18 cellular contexts compared by ENCODE assay signal in the genomic region with DNA sequence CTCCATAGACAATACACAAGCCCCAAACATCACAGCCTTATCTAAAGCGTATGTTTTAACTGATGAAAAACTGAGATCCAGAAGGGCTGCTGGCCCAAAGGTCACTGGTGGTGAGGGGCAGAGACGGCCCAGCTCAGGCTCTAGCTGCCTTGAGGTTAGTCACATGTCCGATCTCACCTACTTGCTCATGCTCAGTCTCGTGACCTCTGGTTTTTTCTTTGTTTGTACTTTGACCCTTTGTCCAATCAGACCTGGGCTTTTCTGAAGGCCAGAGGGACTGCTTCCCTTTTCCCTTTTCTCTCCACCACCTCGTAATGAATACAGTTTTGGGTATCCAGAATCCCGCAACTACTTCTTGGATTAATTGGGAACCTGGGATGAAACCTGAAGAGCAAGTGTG. TPM values are rescaled to one million over a fixed set of nuclear protein-coding genes. Genes with fewer than 3 reads are reported as not detected.
DNase-seq lines count a peak whose midpoint lies in the region; ATAC-seq, FAIRE-seq and TF ChIP-seq lines count a peak whose summit lies in the region.
"Had no signal": no experiment of that assay in that cellular context is flagged by ENCODE, and none has a peak within 500 bp of the region (broad histone marks: within the 10 kb centered on the region; RNA-seq: fewer than 3 reads in every experiment).

No MANE protein-coding gene starts in this region.

- H3K4me1 Mint-ChIP-seq in Caco-2 (ENCODE audit: low read depth, unreplicated experiment) = peaks cover 44% of the 10 kb centered on the region
- H3K4me1 Mint-ChIP-seq in endodermal cell = peaks cover 43% of the 10 kb centered on the region
- H3K4me1 Mint-ChIP-seq: GM23338, IgD-negative memory B cell had no signal

- POLR2A ChIA-PET in Caco-2 (lab: Charles Lee) = no interaction called here

- H3K9me3 ChIP-seq in Caco-2 = no peaks in the 10 kb centered on the region
- H3K9me3 ChIP-seq in OCI-LY3 (ENCODE audit: insufficient read depth, low read length) = no peaks in the 10 kb centered on the region
- H3K9me3 ChIP-seq in endodermal cell (ENCODE audit: control insufficient read depth, low read length) = no peaks in the 10 kb centered on the region
- no peaks in the 10 kb centered on the region for H3K9me3 ChIP-seq in small intestine (ENCODE audit: control insufficient read depth, low read depth)
- no peaks in the 10 kb centered on the region for H3K9me3 ChIP-seq in gastroesophageal sphincter

- no peaks in the 10 kb centered on the region for H4K20me1 ChIP-seq in OCI-LY3 (ENCODE audit: insufficient read depth, low read length)

- DNase-seq in Caco-2 (peak; percentile 41 to 55), endodermal cell (no peak), small intestine (peak; percentile 51), Ammon's horn (ENCODE audit: low spot score) (no peak), NCI-H2196 treated with DMSO at 0.1 percent for 48 hours (lab: John Stamatoyannopoulos, UW; ENCODE audit: unreplicated experiment) (no peak)
- DNase-seq: CD8-positive, alpha-beta T cell; COR-L47; DND-41; GDM1; H9 had no signal

- H3K4me1 ChIP-seq in Caco-2 = peaks cover 53% of the 10 kb centered on the region
- peaks cover 48% of the 10 kb centered on the region for H3K4me1 ChIP-seq in OCI-LY3 (ENCODE audit: low read length)
- peaks cover 24% of the 10 kb centered on the region for H3K4me1 ChIP-seq in endodermal cell (ENCODE audit: control insufficient read depth, insufficient read depth, low read length)
- peaks cover 2 to 5% of the 10 kb centered on the region in 2 donors for H3K4me1 ChIP-seq in small intestine (ENCODE audit: control insufficient read depth in 2 of 2, insufficient read depth in 1 of 2, low read depth in 1 of 2, low read length in 1 of 2)
- H3K4me1 ChIP-seq in gastroesophageal sphincter = peaks cover 0 to 4% (median 0%) of the 10 kb centered on the region in 3 donors

- H3K27me3 ChIP-seq in Caco-2 (replicated peaks; ENCODE audit: control insufficient read depth, insufficient read depth, low read length) (no peaks in the 10 kb centered on the region), OCI-LY3 (ENCODE audit: low read depth, low read length) (no peaks in the 10 kb centered on the region), endodermal cell (ENCODE audit: control insufficient read depth, insufficient read depth, low read length, poor library complexity, severe bottlenecking) (no peaks in the 10 kb centered on the region), small intestine (ENCODE audit: control insufficient read depth in 2 of 2, insufficient read depth in 2 of 2, low read length in 2 of 2) (no peaks in the 10 kb centered on the region), gastroesophageal sphincter (no peaks in the 10 kb centered on the region)

- no peak overlapping the region for H3K4me3 ChIP-seq in Caco-2 (ENCODE audit: low read depth, low read length)
- no peak overlapping the region for H3K4me3 ChIP-seq in OCI-LY3 (ENCODE audit: low read length)
- peak overlapping the region; percentile 7 for H3K4me3 ChIP-seq in endodermal cell (ENCODE audit: low read length)
- H3K4me3 ChIP-seq in small intestine (ENCODE audit: low read depth in 1 of 2, low read length in 2 of 2) = no peak overlapping the region
- H3K4me3 ChIP-seq in gastroesophageal sphincter = no peak overlapping the region
- H3K4me3 ChIP-seq: GM23338 had no signal

- 81 to 85% methylated on average over 4 to 6 of the region's 6 CpGs for WGBS in endodermal cell (ENCODE audit: insufficient coverage in 1 of 2, insufficient read length in 1 of 2), 2 experiments
- WGBS in small intestine, 3 donors = 54 to 81% (median 63%) methylated on average over 6 of the region's 6 CpGs
- WGBS in gastroesophageal sphincter (ENCODE audit: low coverage in 1 of 2), 2 donors = 83 to 86% methylated on average over 4 to 5 of the region's 6 CpGs

- no peak overlapping the region for H3K9ac ChIP-seq in OCI-LY3 (ENCODE audit: low read length)
- no peak overlapping the region for H3K9ac ChIP-seq in endodermal cell (ENCODE audit: extremely low read depth, low read length, poor library complexity, severe bottlenecking)

- no peak for TF ChIP-seq POLR2A in gastroesophageal sphincter (IDR thresholded peaks at IDR 0.05)

- H3K4me3 Mint-ChIP-seq in Caco-2 (ENCODE audit: unreplicated experiment) (no peak overlapping the region), endodermal cell (no peak overlapping the region)
- H3K4me3 Mint-ChIP-seq: CD14-positive monocyte; CD8-positive, alpha-beta T cell; GM23338; H9; IgD-negative memory B cell had no signal

- no peaks in the 10 kb centered on the region for H3K27me3 Mint-ChIP-seq in Caco-2 (ENCODE audit: insufficient read depth, unreplicated experiment)
- H3K27me3 Mint-ChIP-seq in endodermal cell (ENCODE audit: insufficient read depth) = peaks cover 5% of the 10 kb centered on the region
- H3K27me3 Mint-ChIP-seq: IgD-negative memory B cell had no signal

- H2AFZ ChIP-seq in OCI-LY3 (ENCODE audit: low read depth, low read length) = no peak overlapping the region
- H2AFZ ChIP-seq: GM23338 had no signal

- intact Hi-C loops in Caco-2 (cut with micrococcal nuclease; ENCODE audit: unreplicated experiment) = loop anchor here (5.0 kb wide), 1 partner anchor 249 kb away; the partner anchor contains the start of gene BIRC2

- H3K4me2 ChIP-seq in OCI-LY3 (ENCODE audit: low read length) = peak overlapping the region; percentile 40; the same call in 1 of the 2 replicates
- H3K4me2 ChIP-seq: GM23338 had no signal

- H3K27ac Mint-ChIP-seq in Caco-2 (ENCODE audit: unreplicated experiment) = peak overlapping the region; percentile 68
- H3K27ac Mint-ChIP-seq in endodermal cell = no peak overlapping the region
- H3K27ac Mint-ChIP-seq: CD14-positive monocyte; CD8-positive, alpha-beta T cell; GM23338 had no signal

- H3K27ac ChIP-seq in OCI-LY3 (ENCODE audit: low read length) (no peak overlapping the region), endodermal cell (ENCODE audit: low read depth, low read length) (no peak overlapping the region), small intestine (ENCODE audit: low read depth in 1 of 2, low read length in 1 of 2) (peak overlapping the region in 1 of 2 donors; percentile 3), gastroesophageal sphincter (no peak overlapping the region)

- H3K36me3 ChIP-seq in Caco-2 (ENCODE audit: control insufficient read depth, insufficient read depth, low read length) (no peaks in the 10 kb centered on the region), OCI-LY3 (replicated peaks; ENCODE audit: low read depth, low read length) (no peaks in the 10 kb centered on the region), endodermal cell (ENCODE audit: control insufficient read depth, insufficient read depth, low read length) (no peaks in the 10 kb centered on the region), small intestine (ENCODE audit: control insufficient read depth in 2 of 2, insufficient read depth in 2 of 2, low read length in 2 of 2) (no peaks in the 10 kb centered on the region), gastroesophageal sphincter (no peaks in the 10 kb centered on the region)

- no peak for TF ChIP-seq EP300 in gastroesophageal sphincter (IDR thresholded peaks at IDR 0.05)

- CTCF ChIA-PET in Caco-2 (lab: Charles Lee) = interaction anchor here (0.7 to 1.3 kb wide), 2 partner anchors 16 kb away, joined by 4 to 5 read pairs; no protein-coding TSS in a partner anchor

- H3K79me2 ChIP-seq in OCI-LY3 (ENCODE audit: low read length) = no peaks in the 10 kb centered on the region

- BruUV-seq in Caco-2 (replicated peaks; lab: Mats Ljungman, UMichigan) = no TSS peak

- no peak for ATAC-seq in gastroesophageal sphincter
- ATAC-seq in GM19467 (IDR thresholded peaks at IDR 0.05; ENCODE audit: unreplicated experiment) = no peak
- ATAC-seq: CD8-positive, alpha-beta T cell; GM23338 had no signal

- no peak for FAIRE-seq in small intestine (lab: Jason Lieb, UNC)

- TF ChIP-seq CTCF in Caco-2 (IDR thresholded peaks at IDR 0.05; ENCODE audit: insufficient read depth in 1 of 2, low read depth in 1 of 2, low read length in 1 of 2, severe bottlenecking in 1 of 2, unreplicated experiment in 1 of 2) = no peak
- TF ChIP-seq CTCF in OCI-LY3 (IDR thresholded peaks at IDR 0.05; ENCODE audit: low read depth, low read length) = no peak
- TF ChIP-seq CTCF in endodermal cell (conservative IDR thresholded peaks at IDR 0.05) = no peak
- no peak for TF ChIP-seq CTCF in gastroesophageal sphincter (IDR thresholded peaks at IDR 0.05)

- peaks cover 7% of the 10 kb centered on the region for H3K36me3 Mint-ChIP-seq in Caco-2 (ENCODE audit: insufficient read depth, unreplicated experiment)
- no peaks in the 10 kb centered on the region for H3K36me3 Mint-ChIP-seq in endodermal cell (ENCODE audit: low read depth)
- H3K36me3 Mint-ChIP-seq: CD14-positive monocyte; CD8-positive, alpha-beta T cell; IgD-negative memory B cell had no signal

- peaks cover 11% of the 10 kb centered on the region for H3K9me3 Mint-ChIP-seq in Caco-2 (ENCODE audit: unreplicated experiment)
- H3K9me3 Mint-ChIP-seq in endodermal cell = peaks cover 3% of the 10 kb centered on the region
- H3K9me3 Mint-ChIP-seq: CD8-positive, alpha-beta T cell; IgD-negative memory B cell had no signal

RNA-seq across cellular contexts. Expression of gene MMP20, which starts 28.6 kb away (rescaled TPM):
- total RNA-seq in Caco-2 (2022) = not detected in 2 replicates
- not detected for total RNA-seq in endodermal cell
- not detected for polyA plus RNA-seq in endodermal cell (2013, experiment 1 of 2)
- polyA plus RNA-seq in endodermal cell (2013, experiment 2 of 2) = not detected
- polyA plus RNA-seq in small intestine = not detected
- not detected for total RNA-seq in gastroesophageal sphincter
- total RNA-seq: A172; CD8-positive, alpha-beta T cell; GM23338; H9 had no signal
- polyA plus RNA-seq: BJ, CD14-positive monocyte, GM23338, IgD-negative memory B cell had no signal

Comparison
In these comparisons a context has a peak if more than half of its experiments do, and no peak if none do; other contexts are left out.
1. DNase-seq: peak in Caco-2 (2 of 2) and small intestine (single experiment); none in endodermal cell (single experiment), Ammon's horn (single experiment) and NCI-H2196 treated with DMSO at 0.1 percent for 48 hours (single experiment).